18 cellular contexts compared by ENCODE assay signal in the genomic region with DNA sequence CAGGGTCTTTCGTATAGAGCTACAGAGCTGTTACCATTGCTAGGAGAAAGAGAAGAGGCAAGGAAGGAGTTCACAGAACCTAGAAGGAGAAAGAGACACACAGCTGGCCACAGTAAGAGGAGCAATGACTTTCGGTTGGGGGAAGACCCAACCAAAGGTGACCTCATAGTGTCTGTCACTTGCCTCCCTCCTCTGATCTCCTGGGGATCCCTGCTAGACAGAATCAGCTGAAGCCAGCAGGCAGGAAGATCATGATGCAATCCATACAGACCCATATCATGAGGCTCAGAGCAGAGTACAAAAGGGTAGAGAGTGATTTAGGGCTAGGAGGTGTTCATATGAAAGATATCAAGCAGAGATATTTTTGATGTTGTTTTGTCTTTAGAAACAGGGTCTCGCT. TPM values are rescaled to one million over a fixed set of nuclear protein-coding genes. Genes with fewer than 3 reads are reported as not detected.
"Had no signal": no experiment of that assay in that cellular context is flagged by ENCODE, and none has a peak within 500 bp of the region (broad histone marks: within the 10 kb centered on the region; RNA-seq: fewer than 3 reads in every experiment).

No MANE protein-coding gene starts in this region.

- H3K4me3 Mint-ChIP-seq: activated CD4-positive, alpha-beta T cell treated with anti-CD3 and anti-CD28 coated beads, Interleukin-2, amount 10 ng/mL, durations not matched to agents 24 days and 14 days; activated CD8-positive, alpha-beta T cell treated with anti-CD3 and anti-CD28 coated beads, Interleukin-2, amount 10 ng/mL, durations not matched to agents 7 days and 5 days; activated T-cell treated with anti-CD3 and anti-CD28 coated beads, Interleukin-2, amount 50 U/mL, for 4 hours; central memory CD8-positive, alpha-beta T cell; endodermal cell; natural killer cell treated with Interleukin-12 subunit alpha and Interleukin-12 subunit beta and Interleukin-15 and Interleukin-18, amount 100 ng/mL, for 72 hours had no signal

- H3K27ac Mint-ChIP-seq: activated CD4-positive, alpha-beta T cell treated with anti-CD3 and anti-CD28 coated beads, Interleukin-2, amount 10 ng/mL, durations not matched to agents 24 days and 14 days; activated CD8-positive, alpha-beta T cell treated with anti-CD3 and anti-CD28 coated beads, Interleukin-2, amount 10 ng/mL, durations not matched to agents 7 days and 5 days; endodermal cell; natural killer cell treated with Interleukin-12 subunit alpha and Interleukin-12 subunit beta and Interleukin-15 and Interleukin-18, amount 100 ng/mL, for 72 hours had no signal

- H3K4me1 Mint-ChIP-seq: activated CD4-positive, alpha-beta T cell treated with anti-CD3 and anti-CD28 coated beads, Interleukin-2, amount 10 ng/mL, durations not matched to agents 24 days and 14 days; central memory CD8-positive, alpha-beta T cell had no signal

- DNase-seq: activated CD4-positive, alpha-beta T cell treated with anti-CD3 and anti-CD28 coated beads, Interleukin-2, amount 10 ng/mL, durations not matched to agents 24 days and 14 days; activated CD8-positive, alpha-beta T cell treated with anti-CD3 and anti-CD28 coated beads, Interleukin-2, amount 10 ng/mL, durations not matched to agents 7 days and 5 days; activated naive CD4-positive, alpha-beta T cell treated with anti-CD3 and anti-CD28 coated beads, Interleukin-2, amount 50 U/mL, for 16 hours; activated T-cell treated with anti-CD3 and anti-CD28 coated beads, Interleukin-2, amount 50 U/mL, for 4 hours; aorta; brain microvascular endothelial cell; colonic mucosa; endodermal cell; foreskin keratinocyte; lower lobe of right lung; pancreas; sigmoid colon; stimulated activated naive CD4-positive, alpha-beta T cell; substantia nigra; T-helper 9 cell; tibial artery had no signal

- H3K27me3 Mint-ChIP-seq: central memory CD8-positive, alpha-beta T cell; natural killer cell treated with Interleukin-12 subunit alpha and Interleukin-12 subunit beta and Interleukin-15 and Interleukin-18, amount 100 ng/mL, for 72 hours had no signal

- H3K36me3 Mint-ChIP-seq: natural killer cell treated with Interleukin-12 subunit alpha and Interleukin-12 subunit beta and Interleukin-15 and Interleukin-18, amount 100 ng/mL, for 72 hours had no signal

- ATAC-seq: activated CD8-positive, alpha-beta T cell treated with anti-CD3 and anti-CD28 coated beads, Interleukin-2, amount 10 ng/mL, durations not matched to agents 7 days and 5 days; activated T-cell treated with anti-CD3 and anti-CD28 coated beads, Interleukin-2, amount 50 U/mL, for 4 hours; foreskin keratinocyte; lower lobe of right lung; natural killer cell treated with Interleukin-12 subunit alpha and Interleukin-12 subunit beta and Interleukin-15 and Interleukin-18, amount 100 ng/mL, for 72 hours; pancreas had no signal

- H3K9me3 Mint-ChIP-seq: activated CD4-positive, alpha-beta T cell treated with anti-CD3 and anti-CD28 coated beads, Interleukin-2, amount 10 ng/mL, durations not matched to agents 24 days and 14 days; activated T-cell treated with anti-CD3 and anti-CD28 coated beads, Interleukin-2, amount 50 U/mL, for 4 hours; central memory CD8-positive, alpha-beta T cell; endodermal cell; natural killer cell treated with Interleukin-12 subunit alpha and Interleukin-12 subunit beta and Interleukin-15 and Interleukin-18, amount 100 ng/mL, for 72 hours had no signal

RNA-seq across cellular contexts. Expression of a gene that starts 26.0 kb away (rescaled TPM):
- total RNA-seq: activated CD8-positive, alpha-beta T cell treated with anti-CD3 and anti-CD28 coated beads, Interleukin-2, amount 10 ng/mL, durations not matched to agents 7 days and 5 days had no signal
